1 cellular context compared by ENCODE assay signal in genomic region chr1:164637461-164638375, GRCh38.
TF ChIP-seq lines count a peak whose summit lies in the region.

No MANE protein-coding gene starts in this region.

TF ChIP-seq in WTC11, 78 proteins besides CTCF, POLR2A, EP300 and RAD21 (continued from another document):
- TF ChIP-seq ZSCAN18 (CRISPR knock-in tag; IDR thresholded peaks at IDR 0.05) (no peak), NFATC4 (CRISPR knock-in tag; IDR thresholded peaks at IDR 0.05) (no peak), ZNF263 (CRISPR knock-in tag; IDR thresholded peaks at IDR 0.05; ENCODE audit: low read depth) (no peak), NR1H2 (CRISPR knock-in tag; IDR thresholded peaks at IDR 0.05) (no peak), ATF6 (CRISPR knock-in tag; IDR thresholded peaks at IDR 0.05) (no peak), HMGA2 (CRISPR knock-in tag; IDR thresholded peaks at IDR 0.05) (no peak), CREM (CRISPR knock-in tag; IDR thresholded peaks at IDR 0.05) (no peak), PRRX2 (CRISPR knock-in tag; IDR thresholded peaks at IDR 0.05) (no peak), FOXP1 (CRISPR knock-in tag; IDR thresholded peaks at IDR 0.05; ENCODE audit: borderline replicate concordance) (no peak)
